Comparison of ENCODE assay signal across 1 cellular context in the genomic region with DNA sequence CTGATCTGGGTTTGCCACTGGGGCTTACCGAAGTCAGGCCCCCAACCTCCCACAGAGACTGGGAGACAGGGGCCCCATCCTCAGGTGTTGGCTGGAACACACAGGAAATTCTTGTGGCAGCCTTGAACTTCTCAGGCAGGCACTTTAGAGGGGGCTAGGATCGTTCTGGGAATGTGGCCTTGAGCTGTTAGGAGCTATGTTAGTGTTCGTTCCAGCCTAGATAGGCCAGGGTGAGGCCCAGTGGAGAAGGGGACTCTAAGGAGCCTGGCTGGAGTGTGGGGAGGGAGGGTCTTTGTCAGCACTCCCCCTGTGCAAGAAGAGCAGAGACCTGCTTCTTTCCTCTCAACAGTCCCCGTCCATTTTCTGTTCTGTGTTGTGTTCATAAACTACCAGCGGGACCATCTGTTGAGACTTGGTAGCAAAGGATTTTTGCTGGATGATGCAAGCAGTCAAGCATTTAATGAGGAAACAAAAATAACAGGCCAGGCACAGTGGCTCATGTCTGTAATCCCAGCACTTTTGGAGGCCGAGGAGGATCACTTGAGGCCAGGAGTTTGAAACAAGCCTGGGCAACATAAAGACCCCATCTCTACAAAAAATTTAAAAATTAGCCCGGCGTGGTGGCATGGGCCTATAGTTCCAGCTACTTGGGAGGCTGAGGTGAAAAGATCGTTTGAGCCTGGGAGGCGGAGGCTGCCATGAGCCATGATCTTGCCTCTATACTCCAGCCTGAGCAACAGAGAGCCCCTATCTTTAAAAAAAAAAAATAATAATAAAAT.
TF ChIP-seq lines count a peak whose summit lies in the region.

No MANE protein-coding gene starts in this region.

TF ChIP-seq in K562, 482 proteins besides CTCF, POLR2A, EP300 and RAD21 (continued from another document):
- TF ChIP-seq, protein P1, sequence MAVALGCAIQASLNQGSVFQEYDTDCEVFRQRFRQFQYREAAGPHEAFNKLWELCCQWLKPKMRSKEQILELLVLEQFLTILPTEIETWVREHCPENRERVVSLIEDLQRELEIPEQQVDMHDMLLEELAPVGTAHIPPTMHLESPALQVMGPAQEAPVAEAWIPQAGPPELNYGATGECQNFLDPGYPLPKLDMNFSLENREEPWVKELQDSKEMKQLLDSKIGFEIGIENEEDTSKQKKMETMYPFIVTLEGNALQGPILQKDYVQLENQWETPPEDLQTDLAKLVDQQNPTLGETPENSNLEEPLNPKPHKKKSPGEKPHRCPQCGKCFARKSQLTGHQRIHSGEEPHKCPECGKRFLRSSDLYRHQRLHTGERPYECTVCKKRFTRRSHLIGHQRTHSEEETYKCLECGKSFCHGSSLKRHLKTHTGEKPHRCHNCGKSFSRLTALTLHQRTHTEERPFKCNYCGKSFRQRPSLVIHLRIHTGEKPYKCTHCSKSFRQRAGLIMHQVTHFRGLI (CRISPR knock-in tag; IDR thresholded peaks at IDR 0.05): peak; percentile 85
- TF ChIP-seq CXXC5 (CRISPR knock-in tag; IDR thresholded peaks at IDR 0.05) (peak; percentile 85), IRF2 (CRISPR knock-in tag; IDR thresholded peaks at IDR 0.05) (no peak), ZNF583 (CRISPR knock-in tag; IDR thresholded peaks at IDR 0.05) (peak; percentile 81), RBFOX2 (IDR thresholded peaks at IDR 0.05; ENCODE audit: low read depth, low read length) (peak; percentile 27; the same call in 1 of the 2 replicates), SMAD3 (CRISPR knock-in tag; conservative IDR thresholded peaks at IDR 0.05) (peak; percentile 89), SRSF3 (IDR thresholded peaks at IDR 0.05; ENCODE audit: insufficient read depth, low read length) (peak; percentile 97; the same call in 1 of the 2 replicates), BHLHE40 (IDR thresholded peaks at IDR 0.05; ENCODE audit: low read length) (peak; percentile 43; the same call in 1 of the 2 replicates), HDAC8 (tag; IDR thresholded peaks at IDR 0.05) (peak; percentile 92), ZNF175 (CRISPR knock-in tag; IDR thresholded peaks at IDR 0.05; ENCODE audit: low read depth) (no peak), FOXP1 (CRISPR knock-in tag; IDR thresholded peaks at IDR 0.05) (no peak), ZNF431 (CRISPR knock-in tag; IDR thresholded peaks at IDR 0.05) (no peak), CEBPB (tag; IDR thresholded peaks at IDR 0.05) (peak; percentile 88), PHF21A (IDR thresholded peaks at IDR 0.05; ENCODE audit: borderline replicate concordance, low read depth) (no peak), ZSCAN32 (CRISPR knock-in tag; IDR thresholded peaks at IDR 0.05) (peak; percentile 82), SLC30A9 (CRISPR knock-in tag; IDR thresholded peaks at IDR 0.05) (no peak), ATF4 (CRISPR knock-in tag; IDR thresholded peaks at IDR 0.05) (peak; percentile 91), MXI1 (IDR thresholded peaks at IDR 0.05; ENCODE audit: low read depth, low read length) (no peak; the same call in 1 of the 2 replicates), ZNF3 (CRISPR knock-in tag; IDR thresholded peaks at IDR 0.05) (no peak), E2F1 (CRISPR knock-in tag; IDR thresholded peaks at IDR 0.05) (peak; percentile 17; the same call in 1 of the 2 replicates), ZBTB40 (IDR thresholded peaks at IDR 0.05) (no peak), ZBTB40 (CRISPR knock-in tag; IDR thresholded peaks at IDR 0.05) (no peak), KDM2B (CRISPR knock-in tag; IDR thresholded peaks at IDR 0.05) (peak; percentile 71; the same call in 1 of the 2 replicates), ZNF232 (CRISPR knock-in tag; IDR thresholded peaks at IDR 0.05) (no peak), ATF1 (CRISPR knock-in tag; IDR thresholded peaks at IDR 0.05) (no peak), ATF1 (tag; IDR thresholded peaks at IDR 0.05) (no peak), DMBX1 (CRISPR knock-in tag; IDR thresholded peaks at IDR 0.05; ENCODE audit: borderline replicate concordance) (peak; percentile 96), KLF10 (CRISPR knock-in tag; IDR thresholded peaks at IDR 0.05) (peak; percentile 20; the same call in 1 of the 2 replicates), TCF15 (CRISPR knock-in tag; IDR thresholded peaks at IDR 0.05) (peak; percentile 91), KLF1 (tag; IDR thresholded peaks at IDR 0.05) (no peak), RFX1 (IDR thresholded peaks at IDR 0.05) (no peak), ZNF253 (CRISPR knock-in tag; conservative IDR thresholded peaks at IDR 0.05) (no peak), YY1 (IDR thresholded peaks at IDR 0.05; ENCODE audit: borderline replicate concordance in 1 of 3, control insufficient read depth in 1 of 3, extremely low read depth in 1 of 3, insufficient read depth in 3 of 3, insufficient read length in 1 of 3, insufficient replicate concordance in 2 of 3, low read depth in 1 of 3, low read length in 2 of 3) (peak in 1 of 3 experiments; percentile 54)
- TF ChIP-seq, protein P2, sequence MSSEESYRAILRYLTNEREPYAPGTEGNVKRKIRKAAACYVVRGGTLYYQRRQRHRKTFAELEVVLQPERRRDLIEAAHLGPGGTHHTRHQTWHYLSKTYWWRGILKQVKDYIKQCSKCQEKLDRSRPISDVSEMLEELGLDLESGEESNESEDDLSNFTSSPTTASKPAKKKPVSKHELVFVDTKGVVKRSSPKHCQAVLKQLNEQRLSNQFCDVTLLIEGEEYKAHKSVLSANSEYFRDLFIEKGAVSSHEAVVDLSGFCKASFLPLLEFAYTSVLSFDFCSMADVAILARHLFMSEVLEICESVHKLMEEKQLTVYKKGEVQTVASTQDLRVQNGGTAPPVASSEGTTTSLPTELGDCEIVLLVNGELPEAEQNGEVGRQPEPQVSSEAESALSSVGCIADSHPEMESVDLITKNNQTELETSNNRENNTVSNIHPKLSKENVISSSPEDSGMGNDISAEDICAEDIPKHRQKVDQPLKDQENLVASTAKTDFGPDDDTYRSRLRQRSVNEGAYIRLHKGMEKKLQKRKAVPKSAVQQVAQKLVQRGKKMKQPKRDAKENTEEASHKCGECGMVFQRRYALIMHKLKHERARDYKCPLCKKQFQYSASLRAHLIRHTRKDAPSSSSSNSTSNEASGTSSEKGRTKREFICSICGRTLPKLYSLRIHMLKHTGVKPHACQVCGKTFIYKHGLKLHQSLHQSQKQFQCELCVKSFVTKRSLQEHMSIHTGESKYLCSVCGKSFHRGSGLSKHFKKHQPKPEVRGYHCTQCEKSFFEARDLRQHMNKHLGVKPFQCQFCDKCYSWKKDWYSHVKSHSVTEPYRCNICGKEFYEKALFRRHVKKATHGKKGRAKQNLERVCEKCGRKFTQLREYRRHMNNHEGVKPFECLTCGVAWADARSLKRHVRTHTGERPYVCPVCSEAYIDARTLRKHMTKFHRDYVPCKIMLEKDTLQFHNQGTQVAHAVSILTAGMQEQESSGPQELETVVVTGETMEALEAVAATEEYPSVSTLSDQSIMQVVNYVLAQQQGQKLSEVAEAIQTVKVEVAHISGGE (CRISPR knock-in tag; IDR thresholded peaks at IDR 0.05): peak in 1 of 3 experiments; percentile 51; a peak in 1 of 6 replicates
- TF ChIP-seq, protein P3, sequence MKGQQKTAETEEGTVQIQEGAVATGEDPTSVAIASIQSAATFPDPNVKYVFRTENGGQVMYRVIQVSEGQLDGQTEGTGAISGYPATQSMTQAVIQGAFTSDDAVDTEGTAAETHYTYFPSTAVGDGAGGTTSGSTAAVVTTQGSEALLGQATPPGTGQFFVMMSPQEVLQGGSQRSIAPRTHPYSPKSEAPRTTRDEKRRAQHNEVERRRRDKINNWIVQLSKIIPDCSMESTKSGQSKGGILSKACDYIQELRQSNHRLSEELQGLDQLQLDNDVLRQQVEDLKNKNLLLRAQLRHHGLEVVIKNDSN (CRISPR knock-in tag; IDR thresholded peaks at IDR 0.05): no peak
